Comparison of ENCODE assay signal across 8 cellular contexts in genomic region chr15:50181983-50182232, GRCh38. TPM values are rescaled to one million over a fixed set of nuclear protein-coding genes. Genes with fewer than 3 reads are reported as not detected.
DNase-seq lines count a peak whose midpoint lies in the region; ATAC-seq, FAIRE-seq and TF ChIP-seq lines count a peak whose summit lies in the region.

SLC27A2 (plus strand) TSS chr15:50182196; CDS start chr15:50182428, 232 bp downstream.

- TF ChIP-seq RAD21 in A549 (conservative IDR thresholded peaks at IDR 0.05 in 1 of 2, IDR thresholded peaks at IDR 0.05 in 1 of 2) = peak; percentile 38 to 67; a peak in 3 of 5 replicates

- peak within 1 kb of the TSS; percentile 76 to 88 for H3K27ac ChIP-seq in A549

- H3K4me3 ChIP-seq in A549 = peak within 1 kb of the TSS; percentile 73
- H3K4me3 ChIP-seq in GM12875 (ENCODE audit: low read depth, low read length) = peak within 1 kb of the TSS; percentile 45
- peak within 1 kb of the TSS; percentile 60 for H3K4me3 ChIP-seq in fibroblast of the aortic adventitia (ENCODE audit: low read depth, low read length)

- H3K4me3 Mint-ChIP-seq in T-cell = peak within 1 kb of the TSS; percentile 82 to 97 (median 86)
- peak within 1 kb of the TSS; percentile 76 for H3K4me3 Mint-ChIP-seq in osteocyte (ENCODE audit: unreplicated experiment)

- TF ChIP-seq POLR2A in A549 (IDR thresholded peaks at IDR 0.05; ENCODE audit: low read length) = no peak

- DNase-seq in A549 (ENCODE audit: low read depth in 1 of 2, low spot score in 1 of 2) = peak; percentile 51 to 66
- DNase-seq in T-cell = peak in 7 of 34 experiments; percentile 6 to 33 (median 22)
- peak; percentile 2 for DNase-seq in fibroblast of the aortic adventitia (ENCODE audit: low read depth)
- DNase-seq in osteocyte (ENCODE audit: extremely low spot score, unreplicated experiment) = no peak
- DNase-seq in NAMALWA (ENCODE audit: low spot score) = no peak
- no peak for DNase-seq in superior temporal gyrus (ENCODE audit: extremely low spot score)

- WGBS in A549 (ENCODE audit: missing lambda C conversion rate) = 10% methylated on average over 11 of the region's 18 CpGs

- TF ChIP-seq EP300 in A549 (IDR thresholded peaks at IDR 0.05) = no peak

- peak within 1 kb of the TSS; percentile 95 for H3K4me2 ChIP-seq in A549

- H3K9me3 Mint-ChIP-seq in T-cell (no peaks in the 10 kb centered on the region), osteocyte (ENCODE audit: unreplicated experiment) (no peaks in the 10 kb centered on the region)

- H3K4me1 ChIP-seq in A549 = peaks cover 27% of the 10 kb centered on the region; the same call in 2 of the 3 replicates

- no peaks in the 10 kb centered on the region for H3K9me3 ChIP-seq in A549

- H3K27ac Mint-ChIP-seq in T-cell (no peak within 1 kb of the TSS), osteocyte (ENCODE audit: unreplicated experiment) (no peak within 1 kb of the TSS)

- CTCF ChIA-PET in A549 (lab: Yijun Ruan, JAX) = interaction anchor here (0.7 to 10.0 kb wide), 23 partner anchors 8 to 134 kb away, joined by 3 to 87 read pairs (median 4); no protein-coding TSS in a partner anchor
- CTCF ChIA-PET in T-cell (lab: Charles Lee) = interaction anchor here in 1 of 2 donors (0.5 to 2.0 kb wide), 2 partner anchors 134 to 171 kb away, joined by 3 to 14 read pairs; no protein-coding TSS in a partner anchor

- FAIRE-seq in A549 (lab: Jason Lieb, UNC) = no peak

- POLR2A ChIA-PET in A549 (lab: Yijun Ruan, JAX) (interaction anchor here (0.6 to 1.0 kb wide), 3 partner anchors 9 to 333 kb away, joined by 3 to 8 read pairs (median 4); no protein-coding TSS in a partner anchor), T-cell (lab: Charles Lee) (no interaction called here)

- ATAC-seq in A549 = peak; percentile 87 to 91
- peak; percentile 49 for ATAC-seq in HG03139 (IDR thresholded peaks at IDR 0.05; ENCODE audit: unreplicated experiment)
- peak in 3 of 4 experiments; percentile 7 to 76 (median 70) for ATAC-seq in T-cell (replicated peaks in 1 of 4)

- peaks cover 15 to 18% (median 18%) of the 10 kb centered on the region in 3 donors for H3K4me1 Mint-ChIP-seq in T-cell
- H3K4me1 Mint-ChIP-seq in osteocyte (ENCODE audit: unreplicated experiment) = peaks cover 9% of the 10 kb centered on the region

- TF ChIP-seq CTCF in A549 (IDR thresholded peaks at IDR 0.05) (peak; percentile 52), GM12875 (IDR thresholded peaks at IDR 0.05; ENCODE audit: borderline replicate concordance, insufficient read depth, low read depth, low read length) (peak; percentile 44), fibroblast of the aortic adventitia (IDR thresholded peaks at IDR 0.05; ENCODE audit: insufficient read depth, low read length) (no peak), osteocyte (IDR thresholded peaks at IDR 0.05) (peak; percentile 47)

- H3K36me3 Mint-ChIP-seq in T-cell (no peaks in the 10 kb centered on the region), osteocyte (ENCODE audit: unreplicated experiment) (no peaks in the 10 kb centered on the region)

- H3K27me3 Mint-ChIP-seq in T-cell (peaks cover 28 to 33% of the 10 kb centered on the region in 2 donors), osteocyte (ENCODE audit: unreplicated experiment) (peaks cover 67% of the 10 kb centered on the region)

TF ChIP-seq in A549, 52 proteins besides CTCF, POLR2A, EP300 and RAD21 (continues in another document):
- TF ChIP-seq REST (IDR thresholded peaks at IDR 0.05) = no peak
- TF ChIP-seq FOXS1 (CRISPR knock-in tag; IDR thresholded peaks at IDR 0.05) = no peak
- TF ChIP-seq NFE2L2 (conservative IDR thresholded peaks at IDR 0.05; ENCODE audit: low read length) = no peak
- no peak for TF ChIP-seq KDM5A (IDR thresholded peaks at IDR 0.05)
- TF ChIP-seq BCL3 (IDR thresholded peaks at IDR 0.05) = no peak
- TF ChIP-seq KDM1A (IDR thresholded peaks at IDR 0.05; ENCODE audit: low read depth) = no peak
- no peak for TF ChIP-seq CEBPB (IDR thresholded peaks at IDR 0.05)
- peak; percentile 46; the same call in 1 of the 2 replicates for TF ChIP-seq E2F6 (IDR thresholded peaks at IDR 0.05; ENCODE audit: borderline replicate concordance, low read depth)
- TF ChIP-seq TFCP2L1 (CRISPR knock-in tag; IDR thresholded peaks at IDR 0.05) = 0 out of 2 replicates have a peak, but pooled peaks have one; percentile 46
- no peak for TF ChIP-seq EHF (CRISPR knock-in tag; IDR thresholded peaks at IDR 0.05)
- no peak for TF ChIP-seq ELK1 (IDR thresholded peaks at IDR 0.05; ENCODE audit: low read depth, low read length)
- TF ChIP-seq ATOH8 (CRISPR knock-in tag; IDR thresholded peaks at IDR 0.05; ENCODE audit: low read depth) = no peak
- TF ChIP-seq MAX (IDR thresholded peaks at IDR 0.05) = peak; percentile 82
- TF ChIP-seq RCOR1 (IDR thresholded peaks at IDR 0.05; ENCODE audit: low read depth, low read length) = no peak

RNA-seq across cellular contexts. Expression of gene SLC27A2, which starts in this region (rescaled TPM):
- 42.8 and 44.1 TPM in 2 replicates for polyA plus RNA-seq in A549 (2011; rRNA removed)
- polyA plus RNA-seq in A549 (2012; cell fraction: cytosol; rRNA removed) = 13.0 and 16.5 TPM in 2 replicates
- 21.3 and 31.8 TPM in 2 replicates for polyA plus RNA-seq in A549 (2012; cell fraction: nucleus; rRNA removed)
- polyA plus RNA-seq in A549 (2017; fragmentation: RNase III; extraction: RNeasy Plus Mini Kit Qiagen cat#74134 plus additional on column Dnase treatment) = 36.0 to 45.2 TPM (median 39.7 TPM) in 3 replicates
- 27.6 and 28.5 TPM in 2 replicates for polyA minus RNA-seq in A549 (2011; rRNA and poly(A)+ RNA removed)
- 1 to 10 TPM in 2 of 5 donors, under 1 TPM in 3; 0.56 to 1.1 (median 0.70) TPM for total RNA-seq in T-cell
- total RNA-seq in fibroblast of the aortic adventitia (ENCODE audit: low replicate concordance) = not detected in 2 replicates
- total RNA-seq in osteocyte = not detected in 2 replicates

Comparison
In these comparisons a context has a peak if more than half of its experiments do, and no peak if none do; other contexts are left out.
1. Peak in DNase-seq and H3K4me3 ChIP-seq in fibroblast of the aortic adventitia; RNA of the gene not detected or under 1 TPM.
2. DNase-seq: peak in A549 (2 of 2); none in osteocyte (single experiment), NAMALWA (single experiment) and superior temporal gyrus (single experiment).
3. Peak in every context shown above with its lines, with median percentiles within 50 percentile points of each other: ATAC-seq and H3K4me3 ChIP-seq.